ENCODE assay signal across 1 cellular context in genomic region chr9:131092030-131092429, GRCh38.
TF ChIP-seq lines count a peak whose summit lies in the region.

No MANE protein-coding gene starts in this region.

TF ChIP-seq in IMR-90, 13 proteins besides CTCF, POLR2A, EP300 and RAD21 (continued from another document):
- no peak for TF ChIP-seq CEBPB (IDR thresholded peaks at IDR 0.05; ENCODE audit: low read depth, low read length)
- no peak for TF ChIP-seq BHLHE40 (IDR thresholded peaks at IDR 0.05; ENCODE audit: low read depth, low read length)
- TF ChIP-seq, protein P1, sequence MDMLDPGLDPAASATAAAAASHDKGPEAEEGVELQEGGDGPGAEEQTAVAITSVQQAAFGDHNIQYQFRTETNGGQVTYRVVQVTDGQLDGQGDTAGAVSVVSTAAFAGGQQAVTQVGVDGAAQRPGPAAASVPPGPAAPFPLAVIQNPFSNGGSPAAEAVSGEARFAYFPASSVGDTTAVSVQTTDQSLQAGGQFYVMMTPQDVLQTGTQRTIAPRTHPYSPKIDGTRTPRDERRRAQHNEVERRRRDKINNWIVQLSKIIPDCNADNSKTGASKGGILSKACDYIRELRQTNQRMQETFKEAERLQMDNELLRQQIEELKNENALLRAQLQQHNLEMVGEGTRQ (IDR thresholded peaks at IDR 0.05; ENCODE audit: low read depth, low read length): no peak
- TF ChIP-seq CHD1 (IDR thresholded peaks at IDR 0.05; ENCODE audit: low read depth, low read length): no peak
